Comparison of ENCODE assay signal across 20 cellular contexts in genomic region chr9:76534031-76534430, GRCh38.
DNase-seq lines count a peak whose midpoint lies in the region; ATAC-seq and TF ChIP-seq lines count a peak whose summit lies in the region.
"Had no signal": no experiment of that assay in that cellular context is flagged by ENCODE, and none has a peak within 500 bp of the region (broad histone marks: within the 10 kb centered on the region; RNA-seq: fewer than 3 reads in every experiment).

No MANE protein-coding gene starts in this region.

- peaks cover 4% of the 10 kb centered on the region for H3K4me1 Mint-ChIP-seq in type B pancreatic cell (ENCODE audit: unreplicated experiment)

- no peaks in the 10 kb centered on the region for H3K36me3 Mint-ChIP-seq in type B pancreatic cell

- no peaks in the 10 kb centered on the region for H3K9me3 ChIP-seq in left ventricle myocardium inferior (replicated peaks)
- no peaks in the 10 kb centered on the region for H3K9me3 ChIP-seq in right atrium auricular region
- no peaks in the 10 kb centered on the region for H3K9me3 ChIP-seq in tibial artery
- H3K9me3 ChIP-seq: esophagus squamous epithelium, suprapubic skin had no signal

- H3K4me1 ChIP-seq in left ventricle myocardium inferior (no peaks in the 10 kb centered on the region), right atrium auricular region (peaks cover 0 to 13% of the 10 kb centered on the region in 2 donors), tibial artery (peaks cover 0 to 13% (median 3%) of the 10 kb centered on the region in 4 donors)

- H3K36me3 ChIP-seq in left ventricle myocardium inferior (no peaks in the 10 kb centered on the region), right atrium auricular region (no peaks in the 10 kb centered on the region), tibial artery (no peaks in the 10 kb centered on the region)
- H3K36me3 ChIP-seq: esophagus squamous epithelium, suprapubic skin had no signal

- DNase-seq in left ventricle myocardium inferior = no peak
- DNase-seq in right atrium auricular region (ENCODE audit: low spot score) = no peak
- peak; percentile 89 for DNase-seq in amniotic epithelial cell (ENCODE audit: low read depth)
- DNase-seq in fibroblast of the aortic adventitia (ENCODE audit: low read depth) = peak; percentile 95
- DNase-seq in tibial artery = no peak
- no peak for DNase-seq in cerebellum (ENCODE audit: low spot score)
- no peak for DNase-seq in type B pancreatic cell (ENCODE audit: extremely low spot score, unreplicated experiment)
- DNase-seq: activated CD4-positive, alpha-beta T cell treated with anti-CD3 and anti-CD28 coated beads for 48 hours; activated naive CD8-positive, alpha-beta T cell treated with anti-CD3 and anti-CD28 coated beads, Interleukin-2, amount 10 ng/mL, durations not matched to agents 7 days and 5 days; effector CD4-positive, alpha-beta T cell; esophagus squamous epithelium; islet precursor cell; NCI-H1930; occipital lobe; right cardiac atrium had no signal

- H3K27me3 ChIP-seq in left ventricle myocardium inferior (ENCODE audit: low read depth) (no peaks in the 10 kb centered on the region), right atrium auricular region (no peaks in the 10 kb centered on the region), tibial artery (no peaks in the 10 kb centered on the region)
- H3K27me3 ChIP-seq: esophagus squamous epithelium, hepatocyte, suprapubic skin had no signal

- H3K4me3 ChIP-seq in left ventricle myocardium inferior = no peak overlapping the region
- no peak overlapping the region for H3K4me3 ChIP-seq in right atrium auricular region
- H3K4me3 ChIP-seq in fibroblast of the aortic adventitia (ENCODE audit: low read depth, low read length) = no peak overlapping the region
- H3K4me3 ChIP-seq in tibial artery = no peak overlapping the region
- H3K4me3 ChIP-seq: esophagus squamous epithelium, hepatocyte, suprapubic skin had no signal

- ATAC-seq in HG03469 (IDR thresholded peaks at IDR 0.05; ENCODE audit: unreplicated experiment) = no peak
- ATAC-seq: right cardiac atrium had no signal

- no peaks in the 10 kb centered on the region for H3K27me3 Mint-ChIP-seq in type B pancreatic cell

- intact Hi-C loops in left ventricle myocardium inferior (cut with micrococcal nuclease) = no loop called here
- intact Hi-C loops in tibial artery (cut with DNase I; ENCODE audit: low total_unique reads) = no loop called here

- H3K9me3 Mint-ChIP-seq in type B pancreatic cell = no peaks in the 10 kb centered on the region
- H3K9me3 Mint-ChIP-seq: activated naive CD8-positive, alpha-beta T cell treated with anti-CD3 and anti-CD28 coated beads, Interleukin-2, amount 10 ng/mL, durations not matched to agents 7 days and 5 days had no signal

- TF ChIP-seq CTCF in left ventricle myocardium inferior (IDR thresholded peaks at IDR 0.05; ENCODE audit: borderline replicate concordance) (no peak), right atrium auricular region (IDR thresholded peaks at IDR 0.05) (no peak), fibroblast of the aortic adventitia (IDR thresholded peaks at IDR 0.05; ENCODE audit: insufficient read depth, low read length) (no peak), tibial artery (IDR thresholded peaks at IDR 0.05) (no peak), type B pancreatic cell (conservative IDR thresholded peaks at IDR 0.05) (no peak)

- H3K27ac ChIP-seq in left ventricle myocardium inferior (replicated peaks) = peak overlapping the region; percentile 1
- H3K27ac ChIP-seq in right atrium auricular region = no peak overlapping the region
- peak overlapping the region; percentile 16 to 21 for H3K27ac ChIP-seq in tibial artery
- H3K27ac ChIP-seq: C4-2B, esophagus squamous epithelium, hepatocyte, suprapubic skin had no signal

- H3K27ac Mint-ChIP-seq in type B pancreatic cell = no peak overlapping the region
- H3K27ac Mint-ChIP-seq: activated naive CD8-positive, alpha-beta T cell treated with anti-CD3 and anti-CD28 coated beads, Interleukin-2, amount 10 ng/mL, durations not matched to agents 7 days and 5 days; activated T-helper 2 cell treated with anti-CD3 and anti-CD28 coated beads, Interferon-gamma antibody, Interleukin-2, Interleukin-4, amounts not matched to agents 10 μg/mL and 5 μg/mL and 100 μg/mL, durations not matched to agents 14 hours and 24 hours and 36 hours had no signal

- H3K4me3 Mint-ChIP-seq in type B pancreatic cell = no peak overlapping the region
- H3K4me3 Mint-ChIP-seq: activated naive CD8-positive, alpha-beta T cell treated with anti-CD3 and anti-CD28 coated beads, Interleukin-2, amount 10 ng/mL, durations not matched to agents 7 days and 5 days had no signal

Comparison
In these comparisons a context has a peak if more than half of its experiments do, and no peak if none do; other contexts are left out.
1. H3K27ac ChIP-seq: peak in left ventricle myocardium inferior (single experiment) and tibial artery (2 of 2); none in right atrium auricular region (0 of 2).
2. DNase-seq: peak in amniotic epithelial cell (single experiment) and fibroblast of the aortic adventitia (single experiment); none in left ventricle myocardium inferior (single experiment), right atrium auricular region (single experiment), tibial artery (0 of 2), cerebellum (single experiment) and type B pancreatic cell (single experiment).